14 cellular contexts compared by ENCODE assay signal in the genomic region with DNA sequence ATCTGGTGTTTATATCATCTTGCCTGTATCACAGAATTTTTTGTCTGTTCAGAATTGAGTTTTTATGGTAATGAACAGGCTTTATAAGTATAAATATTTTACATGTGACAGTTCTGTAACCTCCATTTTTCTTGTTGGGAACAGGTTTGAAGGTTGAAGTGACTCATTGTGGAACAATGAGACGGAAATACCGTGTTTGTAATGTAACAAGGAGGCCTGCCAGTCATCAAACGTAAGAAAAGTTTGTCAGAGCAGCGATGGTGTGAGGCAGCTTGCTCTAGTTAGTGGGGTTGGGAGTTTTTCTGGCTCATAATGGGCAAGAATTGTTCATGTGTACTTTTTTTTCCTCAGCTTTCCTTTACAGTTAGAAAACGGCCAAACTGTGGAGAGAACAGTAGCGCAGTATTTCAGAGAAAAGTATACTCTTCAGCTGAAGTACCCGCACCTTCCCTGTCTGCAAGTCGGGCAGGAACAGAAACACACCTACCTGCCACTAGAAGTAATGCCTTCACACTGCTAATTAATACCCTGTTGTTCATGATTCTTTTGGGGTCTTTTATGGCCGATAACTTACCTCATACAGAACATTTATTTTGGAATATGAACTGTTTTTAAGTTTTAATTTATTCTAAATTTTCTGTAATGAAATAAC.
DNase-seq lines count a peak whose midpoint lies in the region; ATAC-seq, FAIRE-seq and TF ChIP-seq lines count a peak whose summit lies in the region.
"Had no signal": no experiment of that assay in that cellular context is flagged by ENCODE, and none has a peak within 500 bp of the region (broad histone marks: within the 10 kb centered on the region; RNA-seq: fewer than 3 reads in every experiment).

No MANE protein-coding gene starts in this region.

- H4K8ac ChIP-seq in mesendoderm (ENCODE audit: low read depth, low read length) = no peak overlapping the region

- H3K4me3 ChIP-seq in HUES6 (ENCODE audit: low read depth, low read length) = no peak overlapping the region
- H3K4me3 ChIP-seq in bronchial epithelial cell (ENCODE audit: low read depth, low read length) = no peak overlapping the region
- H3K4me3 ChIP-seq in mesendoderm (ENCODE audit: low read length) = no peak overlapping the region
- no peak overlapping the region for H3K4me3 ChIP-seq in mucosa of descending colon
- H3K4me3 ChIP-seq: esophagus muscularis mucosa had no signal

- no peak overlapping the region for H3K9ac ChIP-seq in HUES6 (ENCODE audit: low read length)
- H3K9ac ChIP-seq in mesendoderm (ENCODE audit: low read length) = no peak overlapping the region

- no peak for FAIRE-seq in bronchial epithelial cell (lab: Jason Lieb, UNC)

- H2BK5ac ChIP-seq in mesendoderm (ENCODE audit: low read length) = no peak overlapping the region

- H3K4me1 ChIP-seq in HUES6 (ENCODE audit: control insufficient read depth, insufficient read depth, low read length) (0 out of 2 replicates have a peak, but pooled peaks cover 4% of the 10 kb centered on the region), mesendoderm (ENCODE audit: control insufficient read depth, low read depth, low read length) (no peaks in the 10 kb centered on the region), mucosa of descending colon (ENCODE audit: low read depth) (no peaks in the 10 kb centered on the region)
- H3K4me1 ChIP-seq: esophagus muscularis mucosa had no signal

- intact Hi-C loops in mucosa of descending colon (cut with DNase I, micrococcal nuclease) = no loop called here

- H2BK120ac ChIP-seq in mesendoderm (ENCODE audit: low read depth, low read length) = no peak overlapping the region

- H3K79me1 ChIP-seq in mesendoderm (ENCODE audit: low read length) = no peaks in the 10 kb centered on the region

- no CpG with 5 or more reads among the region's 9 CpGs for WGBS in mesendoderm (ENCODE audit: extremely low coverage, insufficient coverage, low lambda C conversion rate)

- H3K4me2 ChIP-seq in mesendoderm (ENCODE audit: low read length) = no peak overlapping the region

- H3K79me2 ChIP-seq in mesendoderm (ENCODE audit: control insufficient read depth, insufficient read depth, low read length) = no peaks in the 10 kb centered on the region

- H3K56ac ChIP-seq in mesendoderm (ENCODE audit: low read length) = no peak overlapping the region

- H2BK15ac ChIP-seq in mesendoderm (replicated peaks; ENCODE audit: low read depth) = no peak overlapping the region

- no peak overlapping the region for H3K23ac ChIP-seq in mesendoderm (ENCODE audit: low read length)

- no peaks in the 10 kb centered on the region for H3K9me3 ChIP-seq in HUES6 (ENCODE audit: control insufficient read depth, insufficient read depth, low read depth, low read length)
- H3K9me3 ChIP-seq in mucosa of descending colon = no peaks in the 10 kb centered on the region
- H3K9me3 ChIP-seq: esophagus muscularis mucosa had no signal

- no peak overlapping the region for H2AK5ac ChIP-seq in mesendoderm (ENCODE audit: low read length)

- H3K27ac ChIP-seq in HUES6 (ENCODE audit: low read depth, low read length) = peak overlapping the region; percentile 22; the same call in 1 of the 2 replicates
- no peak overlapping the region for H3K27ac ChIP-seq in mesendoderm (ENCODE audit: low read depth, low read length)
- H3K27ac ChIP-seq: esophagus muscularis mucosa had no signal

- no peak overlapping the region for H4K5ac ChIP-seq in mesendoderm (ENCODE audit: low read length)

- DNase-seq in ELR (ENCODE audit: low read depth) (peak; percentile 89), bronchial epithelial cell (ENCODE audit: low read depth) (peak; percentile 92), mesendoderm (peak; percentile 45), epidermal melanocyte (ENCODE audit: insufficient read length, low spot score) (no peak), mucosa of descending colon (no peak), SHP77 (lab: John Stamatoyannopoulos, UW) (no peak)
- DNase-seq: activated naive CD4-positive, alpha-beta T cell; GDM1; KG1; NCI-H510A treated with DMSO at 0.1 percent for 48 hours; T-helper 9 cell had no signal

- H3K4ac ChIP-seq in mesendoderm (ENCODE audit: low read depth, low read length) = no peak overlapping the region

- TF ChIP-seq CTCF in bronchial epithelial cell (IDR thresholded peaks at IDR 0.05; ENCODE audit: insufficient read depth, low read length, severe bottlenecking) (no peak), mucosa of descending colon (IDR thresholded peaks at IDR 0.05) (no peak)

- no peak overlapping the region for H3K18ac ChIP-seq in mesendoderm (ENCODE audit: low read length)

- H3K36me3 ChIP-seq in HUES6 (ENCODE audit: control insufficient read depth, insufficient read depth, low read length) = peaks cover 22% of the 10 kb centered on the region
- H3K36me3 ChIP-seq in bronchial epithelial cell (ENCODE audit: control insufficient read depth, insufficient read depth, low read length) = peaks cover 2% of the 10 kb centered on the region
- H3K36me3 ChIP-seq in mesendoderm (ENCODE audit: control insufficient read depth, insufficient read depth, low read length) = no peaks in the 10 kb centered on the region
- H3K36me3 ChIP-seq in mucosa of descending colon (ENCODE audit: low read depth) = no peaks in the 10 kb centered on the region

- H3K27me3 ChIP-seq in HUES6 (ENCODE audit: control insufficient read depth, insufficient read depth, low read length) = no peaks in the 10 kb centered on the region
- no peaks in the 10 kb centered on the region for H3K27me3 ChIP-seq in bronchial epithelial cell (ENCODE audit: control insufficient read depth, insufficient read depth, low read length)
- H3K27me3 ChIP-seq in mesendoderm (ENCODE audit: insufficient read depth, low read length, poor library complexity) = no peaks in the 10 kb centered on the region
- H3K27me3 ChIP-seq: esophagus muscularis mucosa had no signal

- no peak for ATAC-seq in mucosa of descending colon
- ATAC-seq in HG03139 (IDR thresholded peaks at IDR 0.05; ENCODE audit: unreplicated experiment) = no peak

Comparison
In these comparisons a context has a peak if more than half of its experiments do, and no peak if none do; other contexts are left out.
1. DNase-seq: peak in ELR (single experiment), bronchial epithelial cell (single experiment) and mesendoderm (single experiment); none in epidermal melanocyte (single experiment), mucosa of descending colon (0 of 3) and SHP77 (0 of 2).